1 cellular context compared by ENCODE assay signal in genomic region chr5:133316346-133317343, GRCh38.
TF ChIP-seq lines count a peak whose summit lies in the region.

No MANE protein-coding gene starts in this region.

TF ChIP-seq in WTC11, 78 proteins besides CTCF, POLR2A, EP300 and RAD21 (continued from another document):
- no peak for TF ChIP-seq TEAD4 (CRISPR knock-in tag; IDR thresholded peaks at IDR 0.05)
- TF ChIP-seq ZNF416 (CRISPR knock-in tag; IDR thresholded peaks at IDR 0.05) = no peak
- no peak for TF ChIP-seq NFE2L1 (CRISPR knock-in tag; IDR thresholded peaks at IDR 0.05)
- no peak for TF ChIP-seq RORB (CRISPR knock-in tag; IDR thresholded peaks at IDR 0.05)
- TF ChIP-seq SOX15 (CRISPR knock-in tag; IDR thresholded peaks at IDR 0.05) = no peak
- no peak for TF ChIP-seq ATF2 (CRISPR knock-in tag; IDR thresholded peaks at IDR 0.05; ENCODE audit: borderline replicate concordance, low read depth)
- TF ChIP-seq PREB (CRISPR knock-in tag; IDR thresholded peaks at IDR 0.05; ENCODE audit: borderline replicate concordance) = no peak
- no peak for TF ChIP-seq HMGXB4 (CRISPR knock-in tag; IDR thresholded peaks at IDR 0.05)
- TF ChIP-seq AR (CRISPR knock-in tag; IDR thresholded peaks at IDR 0.05) = no peak
- TF ChIP-seq ARID4B (CRISPR knock-in tag; IDR thresholded peaks at IDR 0.05; ENCODE audit: borderline replicate concordance) = no peak
